ENCODE assay signal across 8 cellular contexts in the genomic region with DNA sequence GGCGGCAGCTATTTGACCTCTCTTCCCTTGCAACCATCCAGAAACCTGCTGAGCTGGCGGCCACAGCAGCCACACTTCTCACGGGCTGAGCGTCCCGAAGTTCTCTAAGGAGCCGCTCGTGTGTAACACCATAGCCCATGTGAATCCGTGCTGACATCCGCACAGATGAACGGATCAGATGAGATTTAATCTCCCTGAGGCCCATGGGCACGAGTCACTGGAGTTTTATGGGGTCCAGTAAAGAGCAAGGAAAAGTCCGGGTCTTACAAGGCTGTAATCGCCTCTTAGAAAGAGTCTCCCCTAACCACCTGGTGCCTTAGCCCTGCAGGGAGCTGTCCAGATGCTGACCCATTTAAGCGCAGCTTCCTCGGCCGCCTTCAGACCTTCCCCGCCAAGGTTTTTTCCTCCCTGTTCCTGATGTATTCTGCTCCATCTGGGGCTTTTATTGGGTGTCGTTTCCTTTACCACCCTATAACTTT. TPM values are rescaled to one million over a fixed set of nuclear protein-coding genes. Genes with fewer than 3 reads are reported as not detected.
DNase-seq lines count a peak whose midpoint lies in the region; ATAC-seq, FAIRE-seq and TF ChIP-seq lines count a peak whose summit lies in the region.

No MANE protein-coding gene starts in this region.

- H3K4me2 ChIP-seq in GM23248 (ENCODE audit: unreplicated experiment) = no peak overlapping the region

- H4K20me1 ChIP-seq in GM23248 (ENCODE audit: insufficient read depth) = no peaks in the 10 kb centered on the region

- FAIRE-seq in endometrium (lab: Jason Lieb, UNC) = peak; percentile 21

- no peak overlapping the region for H2AFZ ChIP-seq in GM23248

- no peaks in the 10 kb centered on the region for H3K36me3 ChIP-seq in GM23248 (ENCODE audit: low read depth)

- H3K79me2 ChIP-seq in GM23248 (ENCODE audit: insufficient read depth) = no peaks in the 10 kb centered on the region

- peaks cover 37 to 50% of the 10 kb centered on the region in 2 donors for H3K27me3 Mint-ChIP-seq in natural killer cell (ENCODE audit: low read depth in 2 of 2)

- intact Hi-C loops in natural killer cell (cut with micrococcal nuclease) = no loop called here

- DNase-seq in GM23248 (peak; percentile 82), NCI-H82 treated with DMSO at 0.1 percent for 48 hours (lab: John Stamatoyannopoulos, UW; ENCODE audit: unreplicated experiment) (peak; percentile 73), natural killer cell (no peak), NCI-H526 treated with DMSO at 0.1 percent for 48 hours (lab: John Stamatoyannopoulos, UW) (no peak), NCI-H2081 (lab: John Stamatoyannopoulos, UW) (no peak)

- peak in 2 of 3 donors; percentile 54 to 72 for ATAC-seq in natural killer cell
- no peak for ATAC-seq in GM19035 (IDR thresholded peaks at IDR 0.05; ENCODE audit: unreplicated experiment)
- no peak for ATAC-seq in GM18519 (IDR thresholded peaks at IDR 0.05; ENCODE audit: low FRiP score, unreplicated experiment)

- H3K36me3 Mint-ChIP-seq in natural killer cell = no peaks in the 10 kb centered on the region

- peaks cover 0 to 11% of the 10 kb centered on the region in 2 donors for H3K4me1 Mint-ChIP-seq in natural killer cell

- no peak overlapping the region for H3K27ac Mint-ChIP-seq in natural killer cell

- 2 to 3% methylated on average over 18 of the region's 18 CpGs for WGBS in GM23248 (ENCODE audit: low coverage in 1 of 2, low lambda C conversion rate in 2 of 2, missing lambda C conversion rate in 2 of 2), 2 experiments

- no peaks in the 10 kb centered on the region for H3K4me1 ChIP-seq in GM23248 (ENCODE audit: insufficient read depth)

- no peaks in the 10 kb centered on the region for H3K9me2 ChIP-seq in GM23248 (ENCODE audit: insufficient read depth)

- no peak for TF ChIP-seq CTCF in natural killer cell (IDR thresholded peaks at IDR 0.05)

- no peaks in the 10 kb centered on the region for H3F3A ChIP-seq in GM23248 (ENCODE audit: insufficient read depth)

- no peaks in the 10 kb centered on the region for H3K9me3 Mint-ChIP-seq in natural killer cell

- H3K4me3 Mint-ChIP-seq in natural killer cell = no peak overlapping the region

- H3K27ac ChIP-seq in GM23248 = no peak overlapping the region

- in situ Hi-C loops in GM23248 (cut with MboI) = no loop called here

- H3K4me3 ChIP-seq in GM23248 = no peak overlapping the region

- no peaks in the 10 kb centered on the region for H3K9me3 ChIP-seq in GM23248 (ENCODE audit: low read depth)

- H3K27me3 ChIP-seq in GM23248 (replicated peaks; ENCODE audit: insufficient read depth) = peaks cover 25% of the 10 kb centered on the region

- H3K9ac ChIP-seq in GM23248 = no peak overlapping the region

RNA-seq across cellular contexts. Expression of gene CACNG5, which starts 5.5 kb away (rescaled TPM):
- total RNA-seq in GM23248 (2014; rRNA removed; shearing (Covaris generic)) = not detected in 2 replicates
- not detected in 2 replicates for polyA plus RNA-seq in GM23248 (2016; fragmentation: Nextera tagmentation; extraction: Ambion mirVana)
- total RNA-seq in natural killer cell = not detected

Comparison
In these comparisons a context has a peak if more than half of its experiments do, and no peak if none do; other contexts are left out.
1. DNase-seq: peak in GM23248 (single experiment) and NCI-H82 treated with DMSO at 0.1 percent for 48 hours (single experiment); none in natural killer cell (single experiment), NCI-H526 treated with DMSO at 0.1 percent for 48 hours (single experiment) and NCI-H2081 (0 of 2).
2. ATAC-seq: peak in natural killer cell (2 of 3); none in GM19035 (single experiment) and GM18519 (single experiment).